13 cellular contexts compared by ENCODE assay signal in the genomic region with DNA sequence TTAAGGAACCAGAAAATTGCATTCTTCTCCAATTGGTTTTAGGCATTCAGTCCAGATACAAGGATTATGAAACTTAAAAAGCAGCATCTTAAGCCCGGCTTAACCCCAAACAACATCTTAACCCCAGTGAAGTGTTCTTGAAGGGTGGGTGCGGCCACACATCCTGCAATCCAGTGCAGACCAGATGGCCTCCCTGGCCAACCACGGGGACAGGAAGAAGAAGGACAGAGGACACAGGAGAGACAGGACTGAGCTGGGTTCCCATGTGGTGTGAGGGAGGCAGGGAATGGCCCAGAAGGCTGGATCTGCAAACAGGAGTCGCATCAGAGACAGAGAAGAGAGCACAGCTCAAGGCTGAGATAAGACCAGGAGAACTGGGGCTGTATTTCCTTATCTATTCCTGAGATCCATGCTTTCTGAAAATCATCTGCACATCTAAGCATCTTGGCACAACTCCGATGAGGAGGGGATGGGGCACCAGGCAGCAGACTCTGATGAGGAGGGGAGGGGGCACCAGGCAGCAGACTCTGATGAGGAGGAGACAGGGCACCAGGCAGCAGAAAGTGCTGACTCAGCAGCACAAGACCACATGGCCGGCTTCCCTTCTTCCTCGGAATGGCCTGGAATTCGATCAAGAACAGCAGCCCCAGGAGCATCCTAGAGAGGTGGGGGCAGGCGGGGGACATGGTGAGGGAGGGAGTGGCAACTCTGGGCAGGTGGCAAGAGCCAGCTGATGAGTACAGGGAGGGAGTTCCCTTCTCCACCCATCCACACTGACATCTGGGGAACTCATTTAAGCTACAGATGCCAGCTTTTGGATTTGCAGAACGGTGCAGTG. TPM values are rescaled to one million over a fixed set of nuclear protein-coding genes. Genes with fewer than 3 reads are reported as not detected.
A peak's percentile ranks its signal among the peaks of the same experiment; 100 is the strongest.
DNase-seq lines count a peak whose midpoint lies in the region; ATAC-seq and TF ChIP-seq lines count a peak whose summit lies in the region.
"Had no signal": no experiment of that assay in that cellular context is flagged by ENCODE, and none has a peak within 500 bp of the region (broad histone marks: within the 10 kb centered on the region; RNA-seq: fewer than 3 reads in every experiment).

No MANE protein-coding gene starts in this region.

- H3K9me3 Mint-ChIP-seq in immature natural killer cell: no peaks in the 10 kb centered on the region

- H3K4me3 ChIP-seq in mucosa of descending colon: no peak overlapping the region
- H3K4me3 ChIP-seq: ovary had no signal

- H3K4me1 ChIP-seq in mucosa of descending colon (ENCODE audit: low read depth): peaks cover 5% of the 10 kb centered on the region

- H3K27ac ChIP-seq in angular gyrus (ENCODE audit: low read depth, low read length): peak overlapping the region; percentile 33
- H3K27ac ChIP-seq: C4-2B, ovary had no signal

- peak; percentile 59 for ATAC-seq in mucosa of descending colon
- no peak for ATAC-seq in HG03565 (IDR thresholded peaks at IDR 0.05; ENCODE audit: unreplicated experiment)
- ATAC-seq: Panc1 had no signal

- no peak for TF ChIP-seq CTCF in mucosa of descending colon (IDR thresholded peaks at IDR 0.05)

- DNase-seq in COR-L47 (lab: John Stamatoyannopoulos, UW) (peak; percentile 24), NCI-H1694 (lab: John Stamatoyannopoulos, UW) (peak; percentile 82), mucosa of descending colon (peak in 2 of 3 donors; percentile 28 to 39), immature natural killer cell (no peak), DMS79 (lab: John Stamatoyannopoulos, UW) (no peak)
- DNase-seq in activated naive CD4-positive, alpha-beta T cell (lab: John Stamatoyannopoulos, UW): no peak
- DNase-seq: effector CD8-positive, alpha-beta T cell; NCI-H1436 treated with DMSO at 0.1 percent for 48 hours; ovary had no signal

- H3K27ac Mint-ChIP-seq in immature natural killer cell: peak overlapping the region in 1 of 6 donors; percentile 29

- peaks cover 0 to 14% (median 13%) of the 10 kb centered on the region in 3 donors for H3K36me3 Mint-ChIP-seq in immature natural killer cell

- H3K9me3 ChIP-seq in mucosa of descending colon: no peaks in the 10 kb centered on the region
- H3K9me3 ChIP-seq: ovary had no signal

- peaks cover 4 to 5% (median 4%) of the 10 kb centered on the region in 3 donors for H3K27me3 Mint-ChIP-seq in immature natural killer cell (ENCODE audit: low read depth in 3 of 3)

- no peak overlapping the region for H3K4me3 Mint-ChIP-seq in immature natural killer cell

- peaks cover 6 to 9% of the 10 kb centered on the region in 2 donors for H3K4me1 Mint-ChIP-seq in immature natural killer cell

- intact Hi-C loops in mucosa of descending colon (cut with DNase I, micrococcal nuclease): no loop called here

- no peaks in the 10 kb centered on the region for H3K36me3 ChIP-seq in mucosa of descending colon (ENCODE audit: low read depth)
- H3K36me3 ChIP-seq: ovary had no signal

RNA-seq across cellular contexts. Expression of a gene that starts 26.6 kb away (rescaled TPM):
- 10 to 100 TPM; 44.4 to 67.0 (median 56.8) TPM for total RNA-seq in mucosa of descending colon
- polyA plus RNA-seq in immature natural killer cell: 10 to 100 TPM in 1 of 3 donors, 1 to 10 TPM in 2; 4.3 to 10.9 (median 8.2) TPM

Comparison
In these comparisons a context has a peak if more than half of its experiments do, and no peak if none do; other contexts are left out.
1. DNase-seq: peak in COR-L47 (single experiment), NCI-H1694 (single experiment) and mucosa of descending colon (2 of 3); none in immature natural killer cell (0 of 3), activated naive CD4-positive, alpha-beta T cell (0 of 4) and DMS79 (single experiment).